In genomic region chr18:57432118-57432517, GRCh38 we compare ENCODE assay signal across 16 cellular contexts. TPM values are rescaled to one million over a fixed set of nuclear protein-coding genes. Genes with fewer than 3 reads are reported as not detected.
DNase-seq lines count a peak whose midpoint lies in the region; ATAC-seq, FAIRE-seq and TF ChIP-seq lines count a peak whose summit lies in the region.
"Had no signal": no experiment of that assay in that cellular context is flagged by ENCODE, and none has a peak within 500 bp of the region (broad histone marks: within the 10 kb centered on the region; RNA-seq: fewer than 3 reads in every experiment).

No MANE protein-coding gene starts in this region.

- no peak overlapping the region for H3K27ac Mint-ChIP-seq in CD4-positive, alpha-beta T cell
- H3K27ac Mint-ChIP-seq: CD4-positive, alpha-beta memory T cell had no signal

- intact Hi-C loops in CD4-positive, alpha-beta T cell (cut with DNase I, micrococcal nuclease) = no loop called here
- intact Hi-C loops in K562 (cut with micrococcal nuclease) = no loop called here

- peaks cover 36% of the 10 kb centered on the region for H3K4me1 Mint-ChIP-seq in CD4-positive, alpha-beta T cell (ENCODE audit: low read depth)

- no peak for TF ChIP-seq CTCF in CD4-positive, alpha-beta T cell (IDR thresholded peaks at IDR 0.05)
- no peak for TF ChIP-seq CTCF in K562 (IDR thresholded peaks at IDR 0.05 in 2 of 3, conservative IDR thresholded peaks at IDR 0.05 in 1 of 3; ENCODE audit: insufficient read depth in 2 of 3, low read depth in 1 of 3, low read length in 3 of 3)

- H3K27ac ChIP-seq in CD4-positive, alpha-beta T cell (ENCODE audit: low read depth, low read length) = no peak overlapping the region
- H3K27ac ChIP-seq in K562 (ENCODE audit: extremely low read depth, low read depth, low read length) = no peak overlapping the region
- peak overlapping the region; percentile 92 for H3K27ac ChIP-seq in muscle layer of duodenum (ENCODE audit: low read length)
- H3K27ac ChIP-seq in small intestine (ENCODE audit: low read depth in 1 of 2, low read length in 1 of 2) = peak overlapping the region in 1 of 2 donors; percentile 70
- H3K27ac ChIP-seq: A549, C4-2B had no signal

- POLR2A ChIA-PET in CD4-positive, alpha-beta T cell (lab: Charles Lee) = no interaction called here
- POLR2A ChIA-PET in K562 (lab: Yijun Ruan, JAX) = interaction anchor here (0.7 to 1.2 kb wide), 2 partner anchors 10 to 31 kb away, joined by 3 read pairs; no protein-coding TSS in a partner anchor

- H3K36me3 Mint-ChIP-seq in CD4-positive, alpha-beta T cell (ENCODE audit: low read depth) = no peaks in the 10 kb centered on the region

- no peaks in the 10 kb centered on the region for H3K79me2 ChIP-seq in K562 (ENCODE audit: control insufficient read depth, insufficient read depth, low read length)

- TF ChIP-seq POLR2A in K562 (conservative IDR thresholded peaks at IDR 0.05) = no peak

- no peak overlapping the region for H2AFZ ChIP-seq in K562 (ENCODE audit: low read depth, low read length)

- in situ Hi-C loops in K562 (cut with MboI) (no loop called here), HAP-1 (cut with MboI; ENCODE audit: low sequenced_read_pairs) (loop anchor here (25.0 kb wide), 1 partner anchor 695 kb away; no protein-coding TSS in a partner anchor)

- TF ChIP-seq EP300 in K562 (IDR thresholded peaks at IDR 0.05; ENCODE audit: low read length) = no peak

- no peak for DNase-seq in CD4-positive, alpha-beta T cell
- DNase-seq in K562 (ENCODE audit: extremely low read depth in 1 of 4, low spot score in 3 of 4) (no peak), small intestine (peak; percentile 22), NCI-H1105 (lab: John Stamatoyannopoulos, UW) (no peak), HAP-1 (ENCODE audit: low spot score in 2 of 2) (no peak), activated gamma-delta T cell (lab: John Stamatoyannopoulos, UW) (no peak)
- DNase-seq: AML-193; CD4-positive, alpha-beta memory T cell; DMS79 treated with DMSO at 0.1 percent for 48 hours; GF-D8; GOT3; HCEC 1CT had no signal

- H3K4me2 ChIP-seq in K562 (ENCODE audit: insufficient read depth, low read length) = no peak overlapping the region
- H3K4me2 ChIP-seq: A549 had no signal

- peak overlapping the region; percentile 20 for H3K4me3 Mint-ChIP-seq in CD4-positive, alpha-beta T cell

- no peak for FAIRE-seq in K562 (lab: Jason Lieb, UNC)
- no peak for FAIRE-seq in small intestine (lab: Jason Lieb, UNC)
- FAIRE-seq: A549 had no signal

- H3K4me1 ChIP-seq in K562 (replicated peaks in 1 of 2; ENCODE audit: control insufficient read depth in 2 of 2, insufficient read depth in 2 of 2, low read length in 2 of 2) = peaks cover 2 to 25% of the 10 kb centered on the region in 2 experiments; a peak in 4 of 5 replicates
- H3K4me1 ChIP-seq in muscle layer of duodenum (ENCODE audit: control insufficient read depth in 1 of 2, insufficient read depth in 2 of 2, low read length in 2 of 2) = peaks cover 0 to 51% of the 10 kb centered on the region in 2 donors
- no peaks in the 10 kb centered on the region for H3K4me1 ChIP-seq in small intestine (ENCODE audit: control insufficient read depth in 2 of 2, insufficient read depth in 1 of 2, low read depth in 1 of 2, low read length in 1 of 2)
- peaks cover 26% of the 10 kb centered on the region for H3K4me1 ChIP-seq in HAP-1

- no peaks in the 10 kb centered on the region for H3K9me1 ChIP-seq in K562 (ENCODE audit: control insufficient read depth, insufficient read depth, low read length)

- H3K36me3 ChIP-seq in K562 (ENCODE audit: control insufficient read depth, insufficient read depth, low read length) (no peaks in the 10 kb centered on the region), muscle layer of duodenum (ENCODE audit: control insufficient read depth in 1 of 2, insufficient read depth in 2 of 2, low read length in 2 of 2) (no peaks in the 10 kb centered on the region), small intestine (ENCODE audit: control insufficient read depth in 2 of 2, insufficient read depth in 2 of 2, low read length in 2 of 2) (no peaks in the 10 kb centered on the region), HAP-1 (replicated peaks) (no peaks in the 10 kb centered on the region)

- no peaks in the 10 kb centered on the region for H3K9me3 Mint-ChIP-seq in CD4-positive, alpha-beta T cell

- peaks cover 22% of the 10 kb centered on the region for H3K9me3 ChIP-seq in CD4-positive, alpha-beta T cell (ENCODE audit: control insufficient read depth, low read length)
- H3K9me3 ChIP-seq in K562 (replicated peaks; ENCODE audit: control insufficient read depth, insufficient read depth, low read depth, low read length) (no peaks in the 10 kb centered on the region), muscle layer of duodenum (ENCODE audit: control insufficient read depth in 1 of 2, low read length in 2 of 2) (peaks cover 4 to 6% of the 10 kb centered on the region in 2 donors), small intestine (ENCODE audit: control insufficient read depth, low read depth) (no peaks in the 10 kb centered on the region), HAP-1 (no peaks in the 10 kb centered on the region)
- H3K9me3 ChIP-seq: A549 had no signal

- CTCF ChIA-PET in CD4-positive, alpha-beta T cell (lab: Charles Lee) = no interaction called here
- CTCF ChIA-PET in K562 (lab: Yijun Ruan, JAX; ENCODE audit: low intra/inter-chr PET ratio) = no interaction called here

- H3K9ac ChIP-seq in K562 (ENCODE audit: insufficient read depth in 1 of 2, low read depth in 2 of 2, low read length in 2 of 2) = no peak overlapping the region

- peaks cover 78% of the 10 kb centered on the region for H3K27me3 Mint-ChIP-seq in CD4-positive, alpha-beta T cell

- TF ChIP-seq RAD21 in K562 (CRISPR knock-in tag; conservative IDR thresholded peaks at IDR 0.05 in 1 of 2, IDR thresholded peaks at IDR 0.05 in 1 of 2) = no peak

- H3K27me3 ChIP-seq in CD4-positive, alpha-beta T cell (ENCODE audit: control insufficient read depth, insufficient read depth, low read length) = peaks cover 91% of the 10 kb centered on the region
- H3K27me3 ChIP-seq in K562 (ENCODE audit: control insufficient read depth in 2 of 2, insufficient read depth in 2 of 2, low read length in 2 of 2) (peaks cover 15 to 38% of the 10 kb centered on the region in 2 experiments; a peak in 4 of 5 replicates), muscle layer of duodenum (ENCODE audit: low read depth, low read length) (peaks cover 71% of the 10 kb centered on the region), small intestine (ENCODE audit: control insufficient read depth in 2 of 2, insufficient read depth in 2 of 2, low read length in 2 of 2) (peaks cover 0 to 45% of the 10 kb centered on the region in 2 donors), HAP-1 (ENCODE audit: low read depth) (0 out of 2 replicates have a peak, but pooled peaks cover 7% of the 10 kb centered on the region)

- ATAC-seq in CD4-positive, alpha-beta T cell (ENCODE audit: poor library complexity) = no peak
- ATAC-seq in K562 = no peak
- ATAC-seq: A549 had no signal

- H3K4me3 ChIP-seq in K562 (no peak overlapping the region), muscle layer of duodenum (ENCODE audit: low read depth in 1 of 2, low read length in 2 of 2) (peak overlapping the region in 1 of 2 donors; percentile 35), small intestine (ENCODE audit: low read depth in 1 of 2, low read length in 2 of 2) (peak overlapping the region in 1 of 2 donors; percentile 17), HAP-1 (no peak overlapping the region)
- H3K4me3 ChIP-seq: A549 had no signal

- BruUV-seq in K562 (replicated peaks; lab: Mats Ljungman, UMichigan) = no TSS peak

- 0% methylated on average over 4 of the region's 4 CpGs for WGBS in K562 (ENCODE audit: insufficient coverage, low coverage, missing lambda C conversion rate)
- 10 to 16% (median 16%) methylated on average over 4 of the region's 4 CpGs for WGBS in small intestine, 3 donors

- H4K20me1 ChIP-seq in K562 (replicated peaks; ENCODE audit: control insufficient read depth, insufficient read depth, low read length) = no peaks in the 10 kb centered on the region

TF ChIP-seq in K562, 482 proteins besides CTCF, POLR2A, EP300 and RAD21:
- peak; percentile 82 for TF ChIP-seq CBX8 (IDR thresholded peaks at IDR 0.05; ENCODE audit: borderline replicate concordance, extremely low read depth, low read depth, low read length, poor library complexity, severe bottlenecking)
- no peak for TF ChIP-seq DNMT1 (IDR thresholded peaks at IDR 0.05)

RNA-seq across cellular contexts. Expression of gene ONECUT2, which starts 3.1 kb away (rescaled TPM):
- total RNA-seq in CD4-positive, alpha-beta T cell = not detected
- total RNA-seq in K562 (2011; cell fraction: chromatin; rRNA removed; ENCODE audit: low replicate concordance) = 0.51 and 1.4 TPM in 2 replicates
- total RNA-seq in K562 (2011; cell fraction: nucleolus; rRNA removed) = 0.33 and 0.53 TPM in 2 replicates
- 1.2 and 2.1 TPM in 2 replicates for total RNA-seq in K562 (2011; cell fraction: nucleoplasm; rRNA removed)
- total RNA-seq in K562 (2014; rRNA removed) (0.50 and 0.65 TPM in 2 replicates), K562 (2014; rRNA removed; fragmentation: Illumina TruSeq; extraction: Trizol) (1.2 and 1.3 TPM in 2 replicates), K562 (2015; rRNA removed; fragmentation: Illumina TruSeq; extraction: Trizol) (0.83 TPM in 2 replicates), K562 (2021) (1.9 and 2.5 TPM in 2 replicates)
- polyA plus RNA-seq in K562 (2011; rRNA removed) (0.85 TPM in 2 replicates), K562 (2014; fragmentation: Illumina TruSeq; extraction: Trizol) (1.3 and 1.5 TPM in 2 replicates), K562 (2014; fragmentation: Nextera tagmentation; extraction: Ambion mirVana) (under 1 TPM; 0.27 to 0.37 TPM), K562 (2014; rRNA removed) (0.52 and 0.55 TPM in 2 replicates), small intestine (1 to 10 TPM; 6.5 to 9.2 (median 6.9) TPM)
- 0.28 and 0.63 TPM in 2 replicates for polyA plus RNA-seq in K562 (2011; cell fraction: cytosol; rRNA removed)
- 1.3 TPM in 2 replicates for polyA plus RNA-seq in K562 (2011; cell fraction: nucleus; rRNA removed)
- 0.83 and 0.90 TPM in 2 replicates for polyA plus RNA-seq in K562 (2012)
- 2.4 and 2.6 TPM in 2 replicates for polyA minus RNA-seq in K562 (2011; rRNA and poly(A)+ RNA removed)
- polyA minus RNA-seq in K562 (2011; cell fraction: cytosol; rRNA and poly(A)+ RNA removed) = 1.6 and 2.0 TPM in 2 replicates
- 0.94 and 1.4 TPM in 2 replicates for polyA minus RNA-seq in K562 (2011; cell fraction: nucleus; rRNA and poly(A)+ RNA removed)
- total RNA-seq: CD4-positive, alpha-beta memory T cell had no signal
- polyA plus RNA-seq: BJ; CD4-positive, alpha-beta memory T cell had no signal
